Comparison of ENCODE assay signal across 21 cellular contexts in the genomic region with DNA sequence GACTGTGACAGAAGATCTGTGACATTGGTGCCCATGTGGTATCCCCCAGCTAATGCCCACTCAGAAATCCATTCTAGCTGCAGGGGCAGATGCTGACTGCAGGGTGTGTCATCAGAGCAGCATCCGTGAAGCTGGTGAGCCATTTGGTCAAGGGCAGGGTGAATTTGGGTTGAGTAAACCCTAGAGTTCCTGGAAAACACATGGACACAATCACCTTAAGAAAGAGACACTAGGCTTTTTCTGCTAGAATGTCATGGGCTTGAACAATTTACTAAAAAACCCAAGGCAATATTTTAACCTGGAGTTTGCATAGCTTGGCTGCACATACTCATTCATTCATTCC.
"Had no signal": no experiment of that assay in that cellular context is flagged by ENCODE, and none has a peak within 500 bp of the region (broad histone marks: within the 10 kb centered on the region; RNA-seq: fewer than 3 reads in every experiment).

No MANE protein-coding gene starts in this region.

- H3K27ac ChIP-seq: ascending aorta, transverse colon, vagina, VCaP had no signal

- H3K36me3 ChIP-seq: ascending aorta, transverse colon, vagina had no signal

- H3K9me3 ChIP-seq: ascending aorta, transverse colon, vagina had no signal

- H3K4me3 ChIP-seq: ascending aorta, transverse colon, vagina had no signal

- H3K27me3 ChIP-seq: ascending aorta, transverse colon, vagina had no signal

- H3K4me1 ChIP-seq: ascending aorta, transverse colon had no signal

- DNase-seq: activated CD4-positive, alpha-beta T cell treated with anti-CD3 and anti-CD28 coated beads, Interleukin-2, amount 50 U/mL, for 1 hour; activated CD4-positive, CD25-positive, alpha-beta regulatory T cell treated with anti-CD3 and anti-CD28 coated beads, Interleukin-2, amount 50 U/mL, for 72 hours; activated effector memory CD4-positive, alpha-beta T cell treated with anti-CD3 and anti-CD28 coated beads, Interleukin-2, amount 50 U/mL, for 16 hours; activated naive CD4-positive, alpha-beta T cell treated with anti-CD3 and anti-CD28 coated beads, Interleukin-2, amount 50 U/mL, for 16 hours; activated T-cell treated with anti-CD3 and anti-CD28 coated beads, Interleukin-2, amount 50 U/mL, for 72 hours; cerebellar nuclear complex; cortex of kidney; foreskin melanocyte; hypothalamus; midbrain; nucleus accumbens; stimulated activated CD4-positive, alpha-beta T cell treated with anti-CD3 and anti-CD28 coated beads, Interleukin-12 subunit alpha, Interleukin-12 subunit beta, amount 100 ng/mL, for 4 hours; stimulated activated CD4-positive, alpha-beta T cell treated with anti-CD3 and anti-CD28 coated beads, Interleukin-1b, Interleukin-23, amount 100 ng/mL, for 48 hours; stimulated activated naive CD4-positive, alpha-beta T cell treated with Interleukin-2 at 50 U/mL for 16 hours; substantia nigra; transverse colon had no signal

- ATAC-seq: activated T-cell treated with anti-CD3 and anti-CD28 coated beads, Interleukin-2, amount 50 U/mL, for 72 hours; esophagus mucosa; left lobe of liver had no signal
